Comparison of ENCODE assay signal across 1 cellular context in the genomic region with DNA sequence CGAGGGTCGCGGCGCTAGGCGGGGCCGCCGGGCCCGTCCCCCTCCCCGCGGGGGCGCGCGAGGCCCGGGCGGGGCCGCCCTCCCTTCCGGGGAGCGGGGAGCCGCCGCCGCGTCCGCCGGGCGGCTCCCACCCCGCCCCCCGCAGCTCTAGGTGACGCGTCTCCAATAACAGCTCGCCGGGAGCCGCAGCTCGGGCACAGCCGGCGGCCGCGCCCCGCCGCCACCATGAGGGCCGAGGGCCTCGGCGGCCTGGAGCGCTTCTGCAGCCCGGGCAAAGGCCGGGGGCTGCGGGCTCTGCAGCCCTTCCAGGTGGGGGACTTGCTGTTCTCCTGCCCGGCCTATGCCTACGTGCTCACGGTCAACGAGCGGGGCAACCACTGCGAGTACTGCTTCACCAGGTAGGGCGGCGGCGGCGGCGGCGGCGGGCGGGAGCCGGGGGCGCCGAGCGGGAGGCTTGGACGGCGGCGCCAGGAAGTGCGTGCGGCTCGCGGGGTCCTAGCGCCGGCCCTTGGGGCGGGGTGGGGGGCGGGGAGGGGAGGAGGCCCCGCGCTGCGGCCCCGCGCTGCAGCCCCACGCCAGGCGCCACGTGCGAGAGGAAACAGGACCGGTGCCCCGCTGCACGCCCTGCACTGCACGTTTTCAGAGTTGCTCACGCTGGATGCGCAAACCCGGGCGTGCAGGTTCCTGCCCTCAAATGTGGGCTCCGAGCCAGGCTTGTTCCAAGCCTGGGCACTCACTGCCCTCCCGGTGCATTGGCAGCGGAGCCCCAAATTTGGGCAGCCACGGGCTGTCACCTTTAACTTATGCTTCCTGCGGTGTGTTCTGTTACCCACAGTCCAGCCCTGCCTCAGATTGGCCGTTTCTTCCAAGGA.
TF ChIP-seq lines count a peak whose summit lies in the region.

A gene with protein sequence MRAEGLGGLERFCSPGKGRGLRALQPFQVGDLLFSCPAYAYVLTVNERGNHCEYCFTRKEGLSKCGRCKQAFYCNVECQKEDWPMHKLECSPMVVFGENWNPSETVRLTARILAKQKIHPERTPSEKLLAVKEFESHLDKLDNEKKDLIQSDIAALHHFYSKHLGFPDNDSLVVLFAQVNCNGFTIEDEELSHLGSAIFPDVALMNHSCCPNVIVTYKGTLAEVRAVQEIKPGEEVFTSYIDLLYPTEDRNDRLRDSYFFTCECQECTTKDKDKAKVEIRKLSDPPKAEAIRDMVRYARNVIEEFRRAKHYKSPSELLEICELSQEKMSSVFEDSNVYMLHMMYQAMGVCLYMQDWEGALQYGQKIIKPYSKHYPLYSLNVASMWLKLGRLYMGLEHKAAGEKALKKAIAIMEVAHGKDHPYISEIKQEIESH (plus strand): TSS at position 130 of the 872 bp plus-strand sequence. CDS start 96 bp downstream, at position 226.

TF ChIP-seq in H1, 55 proteins besides CTCF, POLR2A, EP300 and RAD21 (continued from another document):
- peak; percentile 50; the same call in 1 of the 2 replicates for TF ChIP-seq TAF1 (IDR thresholded peaks at IDR 0.05; ENCODE audit: low read depth, low read length)
- no peak for TF ChIP-seq BCL11A (IDR thresholded peaks at IDR 0.05; ENCODE audit: low read depth in 2 of 2, low read length in 2 of 2)
- TF ChIP-seq TAF7 (optimal IDR thresholded peaks at IDR 0.05; ENCODE audit: borderline replicate concordance, low read depth, low read length) = peak; percentile 45
- no peak for TF ChIP-seq BRCA1 (IDR thresholded peaks at IDR 0.05; ENCODE audit: low read depth, low read length)
- peak; percentile 84 for TF ChIP-seq ASH2L (IDR thresholded peaks at IDR 0.05; ENCODE audit: low read length)
- no peak for TF ChIP-seq CHD7 (IDR thresholded peaks at IDR 0.05; ENCODE audit: insufficient replicate concordance, low read length)
- TF ChIP-seq KDM4A (IDR thresholded peaks at IDR 0.05; ENCODE audit: low read depth, low read length, severe bottlenecking) = peak; percentile 86
- TF ChIP-seq SRF (IDR thresholded peaks at IDR 0.05; ENCODE audit: low read depth, low read length) = 0 out of 2 replicates have a peak, but pooled peaks have one; percentile 31
- peak; percentile 90 for TF ChIP-seq FOSL1 (IDR thresholded peaks at IDR 0.05; ENCODE audit: insufficient read depth, low read depth, low read length)
- TF ChIP-seq POLR2AphosphoS5 (IDR thresholded peaks at IDR 0.05; ENCODE audit: low read depth, low read length) = peak; percentile 28; the same call in 1 of the 2 replicates
- peak; percentile 62 for TF ChIP-seq PHF8 (conservative IDR thresholded peaks at IDR 0.05; ENCODE audit: low read depth, low read length)
- peak in 1 of 2 experiments; percentile 81; a peak in 1 of 4 replicates for TF ChIP-seq SIN3A (conservative IDR thresholded peaks at IDR 0.05 in 1 of 2, IDR thresholded peaks at IDR 0.05 in 1 of 2; ENCODE audit: low read depth in 1 of 2, low read length in 2 of 2)
